ENCODE assay signal across 1 cellular context in the genomic region with DNA sequence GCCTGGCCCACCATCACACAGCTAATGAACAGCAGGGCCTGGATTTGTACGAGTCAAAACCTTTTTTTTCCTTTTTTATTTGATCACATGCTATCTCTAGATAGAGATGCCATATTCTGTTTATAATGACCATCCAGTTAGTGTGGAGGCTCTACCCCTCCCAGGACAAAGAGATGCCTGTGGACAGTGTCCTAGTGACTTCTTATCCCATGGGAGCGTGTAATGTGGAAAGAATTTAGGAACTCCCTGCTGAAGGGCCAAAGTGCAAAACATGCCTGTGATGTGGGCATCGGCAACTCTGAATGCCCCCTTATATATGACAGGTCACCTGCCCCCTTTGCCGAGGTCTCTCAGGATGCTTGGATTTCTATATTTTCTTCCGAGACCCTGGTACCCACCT.
TF ChIP-seq lines count a peak whose summit lies in the region.

No MANE protein-coding gene starts in this region.

TF ChIP-seq in HepG2, 621 proteins besides CTCF, POLR2A, EP300 and RAD21 (continued from another document):
- TF ChIP-seq, protein P1, sequence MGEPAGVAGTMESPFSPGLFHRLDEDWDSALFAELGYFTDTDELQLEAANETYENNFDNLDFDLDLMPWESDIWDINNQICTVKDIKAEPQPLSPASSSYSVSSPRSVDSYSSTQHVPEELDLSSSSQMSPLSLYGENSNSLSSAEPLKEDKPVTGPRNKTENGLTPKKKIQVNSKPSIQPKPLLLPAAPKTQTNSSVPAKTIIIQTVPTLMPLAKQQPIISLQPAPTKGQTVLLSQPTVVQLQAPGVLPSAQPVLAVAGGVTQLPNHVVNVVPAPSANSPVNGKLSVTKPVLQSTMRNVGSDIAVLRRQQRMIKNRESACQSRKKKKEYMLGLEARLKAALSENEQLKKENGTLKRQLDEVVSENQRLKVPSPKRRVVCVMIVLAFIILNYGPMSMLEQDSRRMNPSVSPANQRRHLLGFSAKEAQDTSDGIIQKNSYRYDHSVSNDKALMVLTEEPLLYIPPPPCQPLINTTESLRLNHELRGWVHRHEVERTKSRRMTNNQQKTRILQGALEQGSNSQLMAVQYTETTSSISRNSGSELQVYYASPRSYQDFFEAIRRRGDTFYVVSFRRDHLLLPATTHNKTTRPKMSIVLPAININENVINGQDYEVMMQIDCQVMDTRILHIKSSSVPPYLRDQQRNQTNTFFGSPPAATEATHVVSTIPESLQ (CRISPR knock-in tag; conservative IDR thresholded peaks at IDR 0.05), result no peak
- TF ChIP-seq FOXA1 (IDR thresholded peaks at IDR 0.05), result no peak
- TF ChIP-seq FOXA1 (CRISPR knock-in tag; IDR thresholded peaks at IDR 0.05), result no peak
- TF ChIP-seq ELF3 (CRISPR knock-in tag; IDR thresholded peaks at IDR 0.05), result no peak
- TF ChIP-seq CEBPB (IDR thresholded peaks at IDR 0.05; ENCODE audit: borderline replicate concordance, low read depth, low read length), result no peak
- no peak for TF ChIP-seq MED8 (CRISPR knock-in tag; IDR thresholded peaks at IDR 0.05; ENCODE audit: insufficient replicate concordance)
- no peak for TF ChIP-seq ZNF138 (CRISPR knock-in tag; IDR thresholded peaks at IDR 0.05; ENCODE audit: low read depth)
- TF ChIP-seq ZNF510 (CRISPR knock-in tag; IDR thresholded peaks at IDR 0.05; ENCODE audit: low read depth), result no peak
- TF ChIP-seq ZFP90 (CRISPR knock-in tag; IDR thresholded peaks at IDR 0.05; ENCODE audit: borderline replicate concordance), result no peak
- TF ChIP-seq, protein P2, sequence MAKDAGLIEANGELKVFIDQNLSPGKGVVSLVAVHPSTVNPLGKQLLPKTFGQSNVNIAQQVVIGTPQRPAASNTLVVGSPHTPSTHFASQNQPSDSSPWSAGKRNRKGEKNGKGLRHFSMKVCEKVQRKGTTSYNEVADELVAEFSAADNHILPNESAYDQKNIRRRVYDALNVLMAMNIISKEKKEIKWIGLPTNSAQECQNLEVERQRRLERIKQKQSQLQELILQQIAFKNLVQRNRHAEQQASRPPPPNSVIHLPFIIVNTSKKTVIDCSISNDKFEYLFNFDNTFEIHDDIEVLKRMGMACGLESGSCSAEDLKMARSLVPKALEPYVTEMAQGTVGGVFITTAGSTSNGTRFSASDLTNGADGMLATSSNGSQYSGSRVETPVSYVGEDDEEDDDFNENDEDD (CRISPR knock-in tag; IDR thresholded peaks at IDR 0.05; ENCODE audit: borderline replicate concordance), result no peak
- TF ChIP-seq ZNF737 (CRISPR knock-in tag; IDR thresholded peaks at IDR 0.05; ENCODE audit: borderline replicate concordance), result no peak
- no peak for TF ChIP-seq ZNF775 (CRISPR knock-in tag; IDR thresholded peaks at IDR 0.05; ENCODE audit: borderline replicate concordance)
- TF ChIP-seq MYNN (CRISPR knock-in tag; IDR thresholded peaks at IDR 0.05; ENCODE audit: low read depth), result no peak
- no peak for TF ChIP-seq MBD4 (IDR thresholded peaks at IDR 0.05; ENCODE audit: borderline replicate concordance, low read length)
- TF ChIP-seq ZNF430 (CRISPR knock-in tag; IDR thresholded peaks at IDR 0.05), result no peak
